Comparison of ENCODE assay signal across 1 cellular context in genomic region chr7:152464312-152465117, GRCh38.
TF ChIP-seq lines count a peak whose summit lies in the region.

No MANE protein-coding gene starts in this region.

TF ChIP-seq in GM12878, 131 proteins besides CTCF, POLR2A, EP300 and RAD21 (continued from another document and continues in another):
- TF ChIP-seq MAX (IDR thresholded peaks at IDR 0.05; ENCODE audit: low read depth, low read length): peak; percentile 46; the same call in 1 of the 2 replicates
- TF ChIP-seq SMAD5 (IDR thresholded peaks at IDR 0.05; ENCODE audit: low read depth): no peak; the same call in 1 of the 2 replicates
- no peak for TF ChIP-seq ZBTB4 (CRISPR knock-in tag; IDR thresholded peaks at IDR 0.05)
- TF ChIP-seq GATAD2B (conservative IDR thresholded peaks at IDR 0.05; ENCODE audit: low read depth): peak; percentile 100
- TF ChIP-seq PML (IDR thresholded peaks at IDR 0.05; ENCODE audit: low read length): peak; percentile 85
- TF ChIP-seq RELA (IDR thresholded peaks at IDR 0.05; ENCODE audit: borderline replicate concordance, partially characterized antibody): peak; percentile 80
- no peak for TF ChIP-seq E2F8 (IDR thresholded peaks at IDR 0.05; ENCODE audit: low read depth, partially characterized antibody)
- no peak for TF ChIP-seq SMC3 (IDR thresholded peaks at IDR 0.05; ENCODE audit: borderline replicate concordance, low read length)
- TF ChIP-seq IRF3 (IDR thresholded peaks at IDR 0.05): no peak
- TF ChIP-seq, protein P1, sequence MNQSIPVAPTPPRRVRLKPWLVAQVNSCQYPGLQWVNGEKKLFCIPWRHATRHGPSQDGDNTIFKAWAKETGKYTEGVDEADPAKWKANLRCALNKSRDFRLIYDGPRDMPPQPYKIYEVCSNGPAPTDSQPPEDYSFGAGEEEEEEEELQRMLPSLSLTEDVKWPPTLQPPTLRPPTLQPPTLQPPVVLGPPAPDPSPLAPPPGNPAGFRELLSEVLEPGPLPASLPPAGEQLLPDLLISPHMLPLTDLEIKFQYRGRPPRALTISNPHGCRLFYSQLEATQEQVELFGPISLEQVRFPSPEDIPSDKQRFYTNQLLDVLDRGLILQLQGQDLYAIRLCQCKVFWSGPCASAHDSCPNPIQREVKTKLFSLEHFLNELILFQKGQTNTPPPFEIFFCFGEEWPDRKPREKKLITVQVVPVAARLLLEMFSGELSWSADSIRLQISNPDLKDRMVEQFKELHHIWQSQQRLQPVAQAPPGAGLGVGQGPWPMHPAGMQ (IDR thresholded peaks at IDR 0.05; ENCODE audit: borderline replicate concordance): no peak
- TF ChIP-seq, protein P2, sequence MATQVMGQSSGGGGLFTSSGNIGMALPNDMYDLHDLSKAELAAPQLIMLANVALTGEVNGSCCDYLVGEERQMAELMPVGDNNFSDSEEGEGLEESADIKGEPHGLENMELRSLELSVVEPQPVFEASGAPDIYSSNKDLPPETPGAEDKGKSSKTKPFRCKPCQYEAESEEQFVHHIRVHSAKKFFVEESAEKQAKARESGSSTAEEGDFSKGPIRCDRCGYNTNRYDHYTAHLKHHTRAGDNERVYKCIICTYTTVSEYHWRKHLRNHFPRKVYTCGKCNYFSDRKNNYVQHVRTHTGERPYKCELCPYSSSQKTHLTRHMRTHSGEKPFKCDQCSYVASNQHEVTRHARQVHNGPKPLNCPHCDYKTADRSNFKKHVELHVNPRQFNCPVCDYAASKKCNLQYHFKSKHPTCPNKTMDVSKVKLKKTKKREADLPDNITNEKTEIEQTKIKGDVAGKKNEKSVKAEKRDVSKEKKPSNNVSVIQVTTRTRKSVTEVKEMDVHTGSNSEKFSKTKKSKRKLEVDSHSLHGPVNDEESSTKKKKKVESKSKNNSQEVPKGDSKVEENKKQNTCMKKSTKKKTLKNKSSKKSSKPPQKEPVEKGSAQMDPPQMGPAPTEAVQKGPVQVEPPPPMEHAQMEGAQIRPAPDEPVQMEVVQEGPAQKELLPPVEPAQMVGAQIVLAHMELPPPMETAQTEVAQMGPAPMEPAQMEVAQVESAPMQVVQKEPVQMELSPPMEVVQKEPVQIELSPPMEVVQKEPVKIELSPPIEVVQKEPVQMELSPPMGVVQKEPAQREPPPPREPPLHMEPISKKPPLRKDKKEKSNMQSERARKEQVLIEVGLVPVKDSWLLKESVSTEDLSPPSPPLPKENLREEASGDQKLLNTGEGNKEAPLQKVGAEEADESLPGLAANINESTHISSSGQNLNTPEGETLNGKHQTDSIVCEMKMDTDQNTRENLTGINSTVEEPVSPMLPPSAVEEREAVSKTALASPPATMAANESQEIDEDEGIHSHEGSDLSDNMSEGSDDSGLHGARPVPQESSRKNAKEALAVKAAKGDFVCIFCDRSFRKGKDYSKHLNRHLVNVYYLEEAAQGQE (IDR thresholded peaks at IDR 0.05; ENCODE audit: low read depth, low read length): peak; percentile 39; the same call in 1 of the 2 replicates
- TF ChIP-seq NFXL1 (IDR thresholded peaks at IDR 0.05; ENCODE audit: borderline replicate concordance): peak; percentile 42; the same call in 1 of the 2 replicates
- peak in 1 of 2 experiments; percentile 26; a peak in 1 of 4 replicates for TF ChIP-seq ETV6 (conservative IDR thresholded peaks at IDR 0.05 in 1 of 2, IDR thresholded peaks at IDR 0.05 in 1 of 2; ENCODE audit: borderline replicate concordance in 1 of 2, low read depth in 1 of 2)
- TF ChIP-seq EED (IDR thresholded peaks at IDR 0.05; ENCODE audit: low read depth): peak; percentile 68
- no peak for TF ChIP-seq RFX5 (IDR thresholded peaks at IDR 0.05; ENCODE audit: low read depth, low read length)
- TF ChIP-seq PAX8 (IDR thresholded peaks at IDR 0.05): no peak
- TF ChIP-seq, protein P3, sequence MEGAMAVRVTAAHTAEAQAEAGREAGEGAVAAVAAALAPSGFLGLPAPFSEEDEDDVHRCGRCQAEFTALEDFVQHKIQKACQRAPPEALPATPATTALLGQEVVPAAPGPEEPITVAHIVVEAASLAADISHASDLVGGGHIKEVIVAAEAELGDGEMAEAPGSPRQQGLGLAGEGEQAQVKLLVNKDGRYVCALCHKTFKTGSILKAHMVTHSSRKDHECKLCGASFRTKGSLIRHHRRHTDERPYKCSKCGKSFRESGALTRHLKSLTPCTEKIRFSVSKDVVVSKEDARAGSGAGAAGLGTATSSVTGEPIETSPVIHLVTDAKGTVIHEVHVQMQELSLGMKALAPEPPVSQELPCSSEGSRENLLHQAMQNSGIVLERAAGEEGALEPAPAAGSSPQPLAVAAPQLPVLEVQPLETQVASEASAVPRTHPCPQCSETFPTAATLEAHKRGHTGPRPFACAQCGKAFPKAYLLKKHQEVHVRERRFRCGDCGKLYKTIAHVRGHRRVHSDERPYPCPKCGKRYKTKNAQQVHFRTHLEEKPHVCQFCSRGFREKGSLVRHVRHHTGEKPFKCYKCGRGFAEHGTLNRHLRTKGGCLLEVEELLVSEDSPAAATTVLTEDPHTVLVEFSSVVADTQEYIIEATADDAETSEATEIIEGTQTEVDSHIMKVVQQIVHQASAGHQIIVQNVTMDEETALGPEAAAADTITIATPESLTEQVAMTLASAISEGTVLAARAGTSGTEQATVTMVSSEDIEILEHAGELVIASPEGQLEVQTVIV (IDR thresholded peaks at IDR 0.05; ENCODE audit: borderline replicate concordance, partially characterized antibody): no peak
- TF ChIP-seq HCFC1 (IDR thresholded peaks at IDR 0.05; ENCODE audit: low read length): no peak
- TF ChIP-seq HDAC6 (IDR thresholded peaks at IDR 0.05; ENCODE audit: unreplicated experiment): no peak
- TF ChIP-seq IKZF2 (IDR thresholded peaks at IDR 0.05): peak; percentile 52 to 82; a peak in 2 of 4 replicates
- TF ChIP-seq TAF1 (IDR thresholded peaks at IDR 0.05; ENCODE audit: borderline replicate concordance, low read depth, low read length): no peak
- no peak for TF ChIP-seq ZNF274 (IDR thresholded peaks at IDR 0.05; ENCODE audit: insufficient read depth, insufficient read length)
- TF ChIP-seq SMARCA5 (IDR thresholded peaks at IDR 0.05): peak; percentile 91
- TF ChIP-seq CREM (IDR thresholded peaks at IDR 0.05; ENCODE audit: low read depth): peak; percentile 56
- no peak for TF ChIP-seq USF2 (IDR thresholded peaks at IDR 0.05; ENCODE audit: borderline replicate concordance, low read depth, low read length)
- peak; percentile 99 for TF ChIP-seq ZNF207 (IDR thresholded peaks at IDR 0.05; ENCODE audit: borderline replicate concordance)
- no peak for TF ChIP-seq WRNIP1 (IDR thresholded peaks at IDR 0.05; ENCODE audit: borderline replicate concordance, low read depth, low read length)
- TF ChIP-seq CHD2 (IDR thresholded peaks at IDR 0.05; ENCODE audit: borderline replicate concordance, low read depth, low read length): peak; percentile 92
- TF ChIP-seq STAT3 (IDR thresholded peaks at IDR 0.05; ENCODE audit: low read depth, low read length): no peak
- TF ChIP-seq CEBPB (IDR thresholded peaks at IDR 0.05; ENCODE audit: borderline replicate concordance in 1 of 2, low read depth in 2 of 2, low read length in 2 of 2): no peak
- peak; percentile 73 for TF ChIP-seq RUNX3 (IDR thresholded peaks at IDR 0.05; ENCODE audit: low read length)
- TF ChIP-seq CBFB (IDR thresholded peaks at IDR 0.05; ENCODE audit: low read depth): no peak
- TF ChIP-seq CREB1 (IDR thresholded peaks at IDR 0.05; ENCODE audit: low read depth): peak; percentile 45; the same call in 1 of the 2 replicates
- TF ChIP-seq RCOR1 (conservative IDR thresholded peaks at IDR 0.05; ENCODE audit: low read depth, low read length): 0 out of 2 replicates have a peak, but pooled peaks have one; percentile 36
- no peak for TF ChIP-seq MYC (IDR thresholded peaks at IDR 0.05; ENCODE audit: insufficient read depth, insufficient read length, insufficient replicate concordance, low read length, severe bottlenecking)
- TF ChIP-seq FOXK2 (IDR thresholded peaks at IDR 0.05): no peak
- TF ChIP-seq SREBF1 (IDR thresholded peaks at IDR 0.05; ENCODE audit: low read length): no peak
- no peak for TF ChIP-seq SPI1 (IDR thresholded peaks at IDR 0.05; ENCODE audit: borderline replicate concordance, insufficient read depth, low read depth, low read length)
- TF ChIP-seq DPF2 (IDR thresholded peaks at IDR 0.05): peak; percentile 99
- no peak for TF ChIP-seq SUZ12 (IDR thresholded peaks at IDR 0.05; ENCODE audit: unreplicated experiment)
- TF ChIP-seq ZSCAN29 (IDR thresholded peaks at IDR 0.05): no peak
- TF ChIP-seq MEF2B (IDR thresholded peaks at IDR 0.05; ENCODE audit: partially characterized antibody, poor library complexity, severe bottlenecking): peak; percentile 52
- TF ChIP-seq, protein P4, sequence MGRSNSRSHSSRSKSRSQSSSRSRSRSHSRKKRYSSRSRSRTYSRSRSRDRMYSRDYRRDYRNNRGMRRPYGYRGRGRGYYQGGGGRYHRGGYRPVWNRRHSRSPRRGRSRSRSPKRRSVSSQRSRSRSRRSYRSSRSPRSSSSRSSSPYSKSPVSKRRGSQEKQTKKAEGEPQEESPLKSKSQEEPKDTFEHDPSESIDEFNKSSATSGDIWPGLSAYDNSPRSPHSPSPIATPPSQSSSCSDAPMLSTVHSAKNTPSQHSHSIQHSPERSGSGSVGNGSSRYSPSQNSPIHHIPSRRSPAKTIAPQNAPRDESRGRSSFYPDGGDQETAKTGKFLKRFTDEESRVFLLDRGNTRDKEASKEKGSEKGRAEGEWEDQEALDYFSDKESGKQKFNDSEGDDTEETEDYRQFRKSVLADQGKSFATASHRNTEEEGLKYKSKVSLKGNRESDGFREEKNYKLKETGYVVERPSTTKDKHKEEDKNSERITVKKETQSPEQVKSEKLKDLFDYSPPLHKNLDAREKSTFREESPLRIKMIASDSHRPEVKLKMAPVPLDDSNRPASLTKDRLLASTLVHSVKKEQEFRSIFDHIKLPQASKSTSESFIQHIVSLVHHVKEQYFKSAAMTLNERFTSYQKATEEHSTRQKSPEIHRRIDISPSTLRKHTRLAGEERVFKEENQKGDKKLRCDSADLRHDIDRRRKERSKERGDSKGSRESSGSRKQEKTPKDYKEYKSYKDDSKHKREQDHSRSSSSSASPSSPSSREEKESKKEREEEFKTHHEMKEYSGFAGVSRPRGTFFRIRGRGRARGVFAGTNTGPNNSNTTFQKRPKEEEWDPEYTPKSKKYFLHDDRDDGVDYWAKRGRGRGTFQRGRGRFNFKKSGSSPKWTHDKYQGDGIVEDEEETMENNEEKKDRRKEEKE (IDR thresholded peaks at IDR 0.05): 0 out of 2 replicates have a peak, but pooled peaks have one; percentile 32
- TF ChIP-seq MXI1 (IDR thresholded peaks at IDR 0.05; ENCODE audit: low read depth, low read length): peak; percentile 7
- TF ChIP-seq SIN3A (IDR thresholded peaks at IDR 0.05; ENCODE audit: low read depth, low read length): no peak
- no peak for TF ChIP-seq MTA2 (IDR thresholded peaks at IDR 0.05; ENCODE audit: low read depth)
- TF ChIP-seq KDM1A (IDR thresholded peaks at IDR 0.05; ENCODE audit: borderline replicate concordance): no peak
